26 cellular contexts compared by ENCODE assay signal in genomic region chr10:132921818-132922807, GRCh38. TPM values are rescaled to one million over a fixed set of nuclear protein-coding genes. Genes with fewer than 3 reads are reported as not detected.
DNase-seq lines count a peak whose midpoint lies in the region; ATAC-seq, FAIRE-seq and TF ChIP-seq lines count a peak whose summit lies in the region.
"Had no signal": no experiment of that assay in that cellular context is flagged by ENCODE, and none has a peak within 500 bp of the region (broad histone marks: within the 10 kb centered on the region; RNA-seq: fewer than 3 reads in every experiment).

No MANE protein-coding gene starts in this region.

- CTCF ChIA-PET in SK-N-SH (lab: Yijun Ruan, JAX) = interaction anchor here (1.3 kb wide), 1 partner anchor 17 kb away, joined by 6 read pairs; no protein-coding TSS in a partner anchor
- CTCF ChIA-PET in K562 (lab: Yijun Ruan, JAX; ENCODE audit: low intra/inter-chr PET ratio) = no interaction called here

- H3K23me2 ChIP-seq in H9 (ENCODE audit: insufficient read length, low read depth, low read length, poor library complexity, severe bottlenecking) = no peaks in the 10 kb centered on the region

- no peaks in the 10 kb centered on the region for H3K79me2 ChIP-seq in SK-N-SH (ENCODE audit: insufficient read depth)
- no peaks in the 10 kb centered on the region for H3K79me2 ChIP-seq in H9 (ENCODE audit: insufficient read depth, low read length)
- H3K79me2 ChIP-seq in K562 (ENCODE audit: control insufficient read depth, insufficient read depth, low read length) = no peaks in the 10 kb centered on the region

- H2BK20ac ChIP-seq in H9 (ENCODE audit: low read depth, low read length, poor library complexity, severe bottlenecking) = no peak overlapping the region

- H4K91ac ChIP-seq in H9 (ENCODE audit: insufficient read length, low read depth, low read length) (no peak overlapping the region), mesenchymal stem cell (ENCODE audit: low read length) (no peak overlapping the region)

- no peak for ATAC-seq in SK-N-SH treated with all-trans-retinoic acid at 6 μM for 48 hours
- ATAC-seq in K562 = peak; percentile 43; the same call in 2 of the 3 replicates
- ATAC-seq in lower lobe of right lung = no peak
- no peak for ATAC-seq in HG03378 (IDR thresholded peaks at IDR 0.05; ENCODE audit: unreplicated experiment)

- peak overlapping the region in 2 of 3 experiments; percentile 44 to 77; a peak in 2 of 7 replicates for H3K27ac Mint-ChIP-seq in H9
- H3K27ac Mint-ChIP-seq: CD4-positive, alpha-beta T cell; HFFc6 had no signal

- no peak overlapping the region for H3K4ac ChIP-seq in H9 (ENCODE audit: low read depth, low read length)
- H3K4ac ChIP-seq in mesenchymal stem cell (ENCODE audit: low read depth in 1 of 2, low read length in 2 of 2) = no peak overlapping the region

- no peaks in the 10 kb centered on the region for H3F3A ChIP-seq in SK-N-SH (replicated peaks; ENCODE audit: insufficient read depth)

- H2BK120ac ChIP-seq in H9 (ENCODE audit: low read depth, low read length, poor library complexity, severe bottlenecking) (no peak overlapping the region), mesenchymal stem cell (ENCODE audit: low read depth, low read length) (no peak overlapping the region)

- H2BK15ac ChIP-seq in H9 (ENCODE audit: low read depth, low read length) (no peak overlapping the region), mesenchymal stem cell (ENCODE audit: low read depth, poor library complexity, severe bottlenecking) (no peak overlapping the region)

- no peaks in the 10 kb centered on the region for H3K9me2 ChIP-seq in SK-N-SH

- H3K4me3 ChIP-seq in SK-N-SH (ENCODE audit: low read depth in 2 of 2, low read length in 1 of 2) (no peak overlapping the region), K562 (no peak overlapping the region), lower lobe of right lung (no peak overlapping the region), mesenchymal stem cell (ENCODE audit: insufficient read depth in 1 of 2, low read depth in 1 of 2, low read length in 2 of 2) (no peak overlapping the region)

- no peak overlapping the region for H3K4me3 Mint-ChIP-seq in H9
- H3K4me3 Mint-ChIP-seq: CD4-positive, alpha-beta T cell; HFFc6 had no signal

- TF ChIP-seq POLR2A in K562 (conservative IDR thresholded peaks at IDR 0.05) = no peak

- H3K18ac ChIP-seq in H9 (ENCODE audit: insufficient read length, low read depth, low read length) (no peak overlapping the region), mesenchymal stem cell (ENCODE audit: low read depth in 1 of 2, low read length in 2 of 2) (no peak overlapping the region)

- no peak for TF ChIP-seq CTCF in SK-N-SH (IDR thresholded peaks at IDR 0.05)
- no peak for TF ChIP-seq CTCF in H9 (conservative IDR thresholded peaks at IDR 0.05)
- no peak for TF ChIP-seq CTCF in K562 (IDR thresholded peaks at IDR 0.05 in 2 of 3, conservative IDR thresholded peaks at IDR 0.05 in 1 of 3; ENCODE audit: insufficient read depth in 2 of 3, low read depth in 1 of 3, low read length in 3 of 3)
- no peak for TF ChIP-seq CTCF in lower lobe of right lung (IDR thresholded peaks at IDR 0.05)

- in situ Hi-C loops in K562 (cut with MboI) = no loop called here

- H4K5ac ChIP-seq in H9 (ENCODE audit: insufficient read length, low read depth, low read length) = no peak overlapping the region

- no peaks in the 10 kb centered on the region for H3K27me3 Mint-ChIP-seq in H9 (ENCODE audit: low read depth)
- H3K27me3 Mint-ChIP-seq: CD4-positive, alpha-beta T cell had no signal

- WGBS in SK-N-SH (ENCODE audit: low lambda C conversion rate) = 83% methylated on average over 19 of the region's 52 CpGs
- WGBS in H9 (ENCODE audit: extremely low coverage, insufficient read length, low lambda C conversion rate) = no CpG with 5 or more reads among the region's 52 CpGs
- 5% methylated on average over 30 of the region's 52 CpGs for WGBS in K562 (ENCODE audit: insufficient coverage, low coverage, missing lambda C conversion rate)
- WGBS in mesenchymal stem cell = 92% methylated on average over 52 of the region's 52 CpGs

- no peaks in the 10 kb centered on the region for H3K9me1 ChIP-seq in K562 (ENCODE audit: control insufficient read depth, insufficient read depth, low read length)

- H2BK5ac ChIP-seq in H9 (ENCODE audit: insufficient read length, low read length) (no peak overlapping the region), mesenchymal stem cell (ENCODE audit: low read depth, low read length, poor library complexity, severe bottlenecking) (no peak overlapping the region)

- no peak for TF ChIP-seq EP300 in SK-N-SH (IDR thresholded peaks at IDR 0.05; ENCODE audit: borderline replicate concordance in 1 of 2, low read depth in 1 of 2, low read length in 1 of 2)
- no peak for TF ChIP-seq EP300 in K562 (IDR thresholded peaks at IDR 0.05; ENCODE audit: low read length)

- POLR2A ChIA-PET in SK-N-SH (lab: Yijun Ruan, JAX) = no interaction called here
- POLR2A ChIA-PET in K562 (lab: Yijun Ruan, JAX) = no interaction called here

- no peak for TF ChIP-seq RAD21 in SK-N-SH (IDR thresholded peaks at IDR 0.05; ENCODE audit: low read length)
- no peak for TF ChIP-seq RAD21 in K562 (CRISPR knock-in tag; conservative IDR thresholded peaks at IDR 0.05 in 1 of 2, IDR thresholded peaks at IDR 0.05 in 1 of 2)

- no peaks in the 10 kb centered on the region for H3K9me3 ChIP-seq in SK-N-SH
- H3K9me3 ChIP-seq in H9 (ENCODE audit: control insufficient read depth, low read depth, low read length) = no peaks in the 10 kb centered on the region
- no peaks in the 10 kb centered on the region for H3K9me3 ChIP-seq in K562 (replicated peaks; ENCODE audit: control insufficient read depth, insufficient read depth, low read depth, low read length)
- H3K9me3 ChIP-seq in lower lobe of right lung = no peaks in the 10 kb centered on the region
- no peaks in the 10 kb centered on the region for H3K9me3 ChIP-seq in mesenchymal stem cell (ENCODE audit: control insufficient read depth, low read length)
- H3K9me3 ChIP-seq: Caco-2 had no signal

- DNase-seq in SK-N-SH = peak; percentile 44
- no peak for DNase-seq in H9
- DNase-seq in K562 (ENCODE audit: extremely low read depth in 1 of 4, low spot score in 3 of 4) = peak in 2 of 4 experiments; percentile 16 to 23
- DNase-seq in lower lobe of right lung = peak; percentile 30
- DNase-seq in mesenchymal stem cell = no peak
- no peak for DNase-seq in activated CD4-positive, alpha-beta T cell treated with anti-CD3 and anti-CD28 coated beads, Interleukin-2, amount 50 U/mL, for 1 hour
- DNase-seq: 8988T; Caco-2; CD4-positive, alpha-beta T cell; GOT3; HFFc6; Karpas-422; NCI-H1048; NCI-H1436 treated with DMSO at 0.1 percent for 48 hours; NCI-H2029; NCI-H2171; NCI-H510A; NCI-H748 treated with DMSO at 0.1 percent for 48 hours; NK-92 treated with Interleukin-12 subunit alpha and Interleukin-12 subunit beta, amount 100 ng/mL, for 24 hours; SHP77 treated with DMSO at 0.1 percent for 48 hours had no signal

- no peak overlapping the region for H3K14ac ChIP-seq in H9 (ENCODE audit: insufficient read depth, low read length)
- H3K14ac ChIP-seq in mesenchymal stem cell (ENCODE audit: low read length in 2 of 2) = no peak overlapping the region

- intact Hi-C loops in K562 (cut with micrococcal nuclease) = no loop called here
- intact Hi-C loops in lower lobe of right lung (cut with DNase I) = no loop called here

- H2AK5ac ChIP-seq in H9 (ENCODE audit: insufficient read length, low read length) = no peak overlapping the region
- no peak overlapping the region for H2AK5ac ChIP-seq in mesenchymal stem cell (ENCODE audit: low read length, severe bottlenecking)

- H3K23ac ChIP-seq in H9 (ENCODE audit: insufficient read length, low read depth, low read length) = no peak overlapping the region
- no peak overlapping the region for H3K23ac ChIP-seq in mesenchymal stem cell (ENCODE audit: low read length in 2 of 2)

- H2BK12ac ChIP-seq in H9 (ENCODE audit: insufficient read length, low read depth, low read length) = no peak overlapping the region
- H2BK12ac ChIP-seq in mesenchymal stem cell (ENCODE audit: low read length in 2 of 2) = no peak overlapping the region

- H3K27ac ChIP-seq in SK-N-SH (ENCODE audit: low read depth in 2 of 2, low read length in 1 of 2) (no peak overlapping the region), H9 (ENCODE audit: insufficient read length, low read depth, low read length) (no peak overlapping the region), K562 (ENCODE audit: extremely low read depth, low read depth, low read length) (no peak overlapping the region), lower lobe of right lung (no peak overlapping the region), mesenchymal stem cell (ENCODE audit: low read length, poor library complexity, severe bottlenecking) (no peak overlapping the region)

- H3K9me3 Mint-ChIP-seq in H9 = no peaks in the 10 kb centered on the region
- H3K9me3 Mint-ChIP-seq: CD4-positive, alpha-beta T cell; HFFc6 had no signal

- H4K8ac ChIP-seq in H9 (replicated peaks; ENCODE audit: insufficient read length, low read depth, low read length) (no peak overlapping the region), mesenchymal stem cell (ENCODE audit: low read length) (no peak overlapping the region)

- H3K79me1 ChIP-seq in H9 (ENCODE audit: insufficient read depth, low read depth, low read length, poor library complexity, severe bottlenecking) = no peaks in the 10 kb centered on the region
- H3K79me1 ChIP-seq in mesenchymal stem cell (replicated peaks; ENCODE audit: low read length, poor library complexity, severe bottlenecking) = no peaks in the 10 kb centered on the region

- H3T11ph ChIP-seq in H9 (ENCODE audit: low read length) = no peak overlapping the region

- no peak overlapping the region for H3K56ac ChIP-seq in H9 (ENCODE audit: insufficient read length, low read depth, low read length)

- H3K36me3 Mint-ChIP-seq in H9 (ENCODE audit: insufficient read depth in 1 of 3, low read depth in 3 of 3) = no peaks in the 10 kb centered on the region; a peak in 1 of 7 replicates

- H3K4me1 ChIP-seq in SK-N-SH (ENCODE audit: control insufficient read depth in 1 of 2, insufficient read depth in 2 of 2, low read depth in 1 of 2, low read length in 1 of 2) = no peaks in the 10 kb centered on the region; a peak in 1 of 4 replicates
- H3K4me1 ChIP-seq in H9 (ENCODE audit: insufficient read depth, low read length) = no peaks in the 10 kb centered on the region
- peaks cover 0 to 17% of the 10 kb centered on the region in 2 experiments; a peak in 2 of 5 replicates for H3K4me1 ChIP-seq in K562 (replicated peaks in 1 of 2; ENCODE audit: control insufficient read depth in 2 of 2, insufficient read depth in 2 of 2, low read length in 2 of 2)
- no peaks in the 10 kb centered on the region for H3K4me1 ChIP-seq in lower lobe of right lung
- H3K4me1 ChIP-seq in mesenchymal stem cell (ENCODE audit: control insufficient read depth, insufficient read depth, low read depth, low read length) = peaks cover 5% of the 10 kb centered on the region
- H3K4me1 ChIP-seq: Caco-2 had no signal

- H3K4me2 ChIP-seq in SK-N-SH (no peak overlapping the region), H9 (ENCODE audit: insufficient read depth, insufficient read length, low read length) (no peak overlapping the region), K562 (ENCODE audit: insufficient read depth, low read length) (no peak overlapping the region), mesenchymal stem cell (ENCODE audit: low read length, poor library complexity, severe bottlenecking) (no peak overlapping the region)

- H2AFZ ChIP-seq in SK-N-SH (ENCODE audit: low read depth) (no peak overlapping the region), H9 (ENCODE audit: low read length) (no peak overlapping the region), K562 (ENCODE audit: low read depth, low read length) (no peak overlapping the region), mesenchymal stem cell (ENCODE audit: low read depth, low read length) (no peak overlapping the region)

- H4K20me1 ChIP-seq in SK-N-SH (ENCODE audit: insufficient read depth) (no peaks in the 10 kb centered on the region), H9 (ENCODE audit: control insufficient read depth, insufficient read depth, insufficient read length) (no peaks in the 10 kb centered on the region), K562 (replicated peaks; ENCODE audit: control insufficient read depth, insufficient read depth, low read length) (0 out of 2 replicates have a peak, but pooled peaks cover 7% of the 10 kb centered on the region)

- H3K9ac ChIP-seq in SK-N-SH (no peak overlapping the region), H9 (ENCODE audit: extremely low read depth, insufficient read length, low read length) (no peak overlapping the region), K562 (ENCODE audit: insufficient read depth in 1 of 2, low read depth in 2 of 2, low read length in 2 of 2) (no peak overlapping the region), mesenchymal stem cell (ENCODE audit: low read length) (no peak overlapping the region)

- H3K36me3 ChIP-seq in SK-N-SH (replicated peaks in 1 of 2; ENCODE audit: control insufficient read depth in 1 of 2, insufficient read depth in 2 of 2, low read length in 1 of 2) (no peaks in the 10 kb centered on the region), K562 (ENCODE audit: control insufficient read depth, insufficient read depth, low read length) (no peaks in the 10 kb centered on the region), lower lobe of right lung (no peaks in the 10 kb centered on the region), mesenchymal stem cell (ENCODE audit: control insufficient read depth in 1 of 2, insufficient read depth in 2 of 2, low read depth in 1 of 2, low read length in 2 of 2) (no peaks in the 10 kb centered on the region)

- no peaks in the 10 kb centered on the region for H3K4me1 Mint-ChIP-seq in H9

- no TSS peak for BruUV-seq in K562 (replicated peaks; lab: Mats Ljungman, UMichigan)

- no peak for FAIRE-seq in K562 (lab: Jason Lieb, UNC)
- FAIRE-seq: GM12891, GM18507, RCC 7860 had no signal

- H3K27me3 ChIP-seq in SK-N-SH (ENCODE audit: insufficient read depth) (no peaks in the 10 kb centered on the region), H9 (ENCODE audit: insufficient read depth, low read length) (no peaks in the 10 kb centered on the region), K562 (ENCODE audit: control insufficient read depth in 2 of 2, insufficient read depth in 2 of 2, low read length in 2 of 2) (peaks cover 8 to 72% of the 10 kb centered on the region in 2 experiments; a peak in 4 of 5 replicates), lower lobe of right lung (ENCODE audit: low read depth) (peaks cover 6% of the 10 kb centered on the region), mesenchymal stem cell (ENCODE audit: control insufficient read depth in 1 of 2, insufficient read depth in 1 of 2, low read length in 2 of 2) (peaks cover 0 to 32% of the 10 kb centered on the region in 2 experiments)

RNA-seq across cellular contexts. Expression of gene CFAP46, which starts 20.3 kb away (rescaled TPM):
- polyA plus RNA-seq in SK-N-SH (2012; rRNA removed) (3.9 and 4.9 TPM in 2 replicates), K562 (2011; rRNA removed) (not detected in 2 replicates), K562 (2014; fragmentation: Illumina TruSeq; extraction: Trizol) (not detected in 2 replicates), K562 (2014; fragmentation: Nextera tagmentation; extraction: Ambion mirVana) (not detected), K562 (2014; rRNA removed) (not detected in 2 replicates)
- 3.8 and 4.1 TPM in 2 replicates for polyA plus RNA-seq in SK-N-SH (2012; cell fraction: cytosol; rRNA removed)
- polyA plus RNA-seq in SK-N-SH (2012; cell fraction: nucleus; rRNA removed) = 9.4 and 11.4 TPM in 2 replicates
- total RNA-seq in H9 (2021) (2.9 and 3.1 TPM in 2 replicates), K562 (2014; rRNA removed) (not detected in 2 replicates), K562 (2014; rRNA removed; fragmentation: Illumina TruSeq; extraction: Trizol) (not detected in 2 replicates), K562 (2015; rRNA removed; fragmentation: Illumina TruSeq; extraction: Trizol) (not detected in 2 replicates), K562 (2021) (not detected in 2 replicates), lower lobe of right lung (9.0 TPM)
- total RNA-seq in K562 (2011; cell fraction: chromatin; rRNA removed; ENCODE audit: low replicate concordance) = not detected in 2 replicates
- not detected in 2 replicates for total RNA-seq in K562 (2011; cell fraction: nucleolus; rRNA removed)
- total RNA-seq in K562 (2011; cell fraction: nucleoplasm; rRNA removed) = not detected in 2 replicates
- polyA plus RNA-seq in K562 (2011; cell fraction: cytosol; rRNA removed) = not detected in 2 replicates
- not detected in 2 replicates for polyA plus RNA-seq in K562 (2011; cell fraction: nucleus; rRNA removed)
- polyA plus RNA-seq in K562 (2012) = not detected in 2 replicates
- polyA minus RNA-seq in K562 (2011; rRNA and poly(A)+ RNA removed) = not detected in 2 replicates
- polyA minus RNA-seq in K562 (2011; cell fraction: cytosol; rRNA and poly(A)+ RNA removed) = not detected in 2 replicates
- polyA minus RNA-seq in K562 (2011; cell fraction: nucleus; rRNA and poly(A)+ RNA removed) = not detected in 2 replicates
- polyA plus RNA-seq in mesenchymal stem cell (2013, experiment 1 of 2) = 1.2 TPM
- 1.6 TPM for polyA plus RNA-seq in mesenchymal stem cell (2013, experiment 2 of 2)
- total RNA-seq: Caco-2; CD4-positive, alpha-beta T cell; HT-29 had no signal

Comparison
In these comparisons a context has a peak if more than half of its experiments do, and no peak if none do; other contexts are left out.
1. DNase-seq: peak in SK-N-SH (single experiment) and lower lobe of right lung (single experiment); none in H9 (single experiment), mesenchymal stem cell (single experiment) and activated CD4-positive, alpha-beta T cell treated with anti-CD3 and anti-CD28 coated beads, Interleukin-2, amount 50 U/mL, for 1 hour (single experiment).